In genomic region chr16:85729907-85730465, GRCh38 we compare ENCODE assay signal across 25 cellular contexts. TPM values are rescaled to one million over a fixed set of nuclear protein-coding genes. Genes with fewer than 3 reads are reported as not detected.
DNase-seq lines count a peak whose midpoint lies in the region; ATAC-seq, FAIRE-seq and TF ChIP-seq lines count a peak whose summit lies in the region.
"Had no signal": no experiment of that assay in that cellular context is flagged by ENCODE, and none has a peak within 500 bp of the region (broad histone marks: within the 10 kb centered on the region; RNA-seq: fewer than 3 reads in every experiment).

No MANE protein-coding gene starts in this region.

- no peaks in the 10 kb centered on the region for H3K27me3 Mint-ChIP-seq in stimulated activated memory B cell treated with anti-CD40 and anti-IgM and Interleukin-4, amounts not matched to agents 10 μg/mL and 1 μg/mL and 100 μg/mL, for 72 hours
- H3K27me3 Mint-ChIP-seq: CD8-positive, alpha-beta memory T cell had no signal

- CTCF ChIA-PET in H1 (lab: Charles Lee; ENCODE audit: partially characterized antibody): interaction anchor here (0.7 to 2.6 kb wide), 17 partner anchors 9 to 224 kb away, joined by 3 to 18 read pairs (median 4); no protein-coding TSS in a partner anchor

- H3K9me3 ChIP-seq in H1 (ENCODE audit: insufficient read depth in 2 of 2, low read depth in 1 of 2, low read length in 1 of 2) (no peaks in the 10 kb centered on the region), gastrocnemius medialis (no peaks in the 10 kb centered on the region)
- H3K9me3 ChIP-seq: esophagus muscularis mucosa, prostate gland, stomach, tibial artery had no signal

- no peak overlapping the region for H3K4me2 ChIP-seq in H1 (ENCODE audit: insufficient read depth in 1 of 2, low read depth in 2 of 2, low read length in 2 of 2)
- H3K4me2 ChIP-seq: hepatocyte had no signal

- H3K18ac ChIP-seq in H1 (ENCODE audit: extremely low read depth, low read length): no peak overlapping the region

- TF ChIP-seq CTCF in HL-60 (IDR thresholded peaks at IDR 0.05; ENCODE audit: insufficient read depth, low read length) (no peak), H1 (IDR thresholded peaks at IDR 0.05; ENCODE audit: control extremely low read depth in 1 of 3, insufficient read depth in 1 of 3, low read depth in 1 of 3, low read length in 3 of 3) (no peak), gastrocnemius medialis (IDR thresholded peaks at IDR 0.05 in 4 of 5, conservative IDR thresholded peaks at IDR 0.05 in 1 of 5) (no peak)

- peaks cover 3 to 14% (median 11%) of the 10 kb centered on the region in 4 experiments for H3K4me1 ChIP-seq in H1 (replicated peaks in 1 of 4; ENCODE audit: control insufficient read depth in 3 of 4, insufficient read depth in 4 of 4, low read length in 3 of 4)
- no peaks in the 10 kb centered on the region for H3K4me1 ChIP-seq in gastrocnemius medialis
- H3K4me1 ChIP-seq: esophagus muscularis mucosa, prostate gland, tibial artery had no signal

- H3K9ac ChIP-seq in H1 (replicated peaks in 1 of 4; ENCODE audit: extremely low read depth in 1 of 4, low read depth in 3 of 4, low read length in 3 of 4): no peak overlapping the region

- peak overlapping the region; percentile 74 for H3K27ac ChIP-seq in HL-60 (replicated peaks)
- H3K27ac ChIP-seq in H1 (ENCODE audit: low read depth, low read length): no peak overlapping the region
- H3K27ac ChIP-seq in gastrocnemius medialis: no peak overlapping the region
- H3K27ac ChIP-seq: esophagus muscularis mucosa, hepatocyte, prostate gland, stomach, tibial artery had no signal

- no peaks in the 10 kb centered on the region for H3K79me2 ChIP-seq in H1 (ENCODE audit: control insufficient read depth in 1 of 2, insufficient read depth in 2 of 2, low read length in 2 of 2)
- H3K79me2 ChIP-seq: hepatocyte had no signal

- POLR2A ChIA-PET in H1 (lab: Charles Lee; ENCODE audit: partially characterized antibody): interaction anchor here (1.4 to 1.8 kb wide), 2 partner anchors 13 to 14 kb away, joined by 3 to 8 read pairs; no protein-coding TSS in a partner anchor

- H4K91ac ChIP-seq in H1 (replicated peaks; ENCODE audit: insufficient read length, low read length): no peak overlapping the region

- H3K4me3 Mint-ChIP-seq in stimulated activated memory B cell treated with anti-CD40 and anti-IgM and Interleukin-4, amounts not matched to agents 10 μg/mL and 1 μg/mL and 100 μg/mL, for 72 hours: no peak overlapping the region
- H3K4me3 Mint-ChIP-seq: activated T-cell treated with anti-CD3 and anti-CD28 coated beads, Interleukin-2, amount 50 U/mL, for 4 hours; CD8-positive, alpha-beta memory T cell; endodermal cell had no signal

- no peak for FAIRE-seq in H1 (lab: Jason Lieb, UNC)
- FAIRE-seq: colon had no signal

- no peak for ATAC-seq in stimulated activated memory B cell treated with anti-CD40 and anti-IgM and Interleukin-4, amounts not matched to agents 10 μg/mL and 1 μg/mL and 100 μg/mL, for 72 hours
- no peak for ATAC-seq in gastrocnemius medialis
- ATAC-seq: activated T-cell treated with anti-CD3 and anti-CD28 coated beads, Interleukin-2, amount 50 U/mL, for 4 hours; left ventricle myocardium superior; Right ventricle myocardium inferior had no signal

- DNase-seq in HL-60 (ENCODE audit: low read depth in 1 of 2, low spot score in 1 of 2): peak; percentile 66 to 70
- peak; percentile 49 for DNase-seq in NOMO-1 treated with dmso at 0.1 percent for 144 hours (lab: John Stamatoyannopoulos, UW; ENCODE audit: unreplicated experiment)
- no peak for DNase-seq in H1 (ENCODE audit: low read depth in 1 of 2, low spot score in 2 of 2)
- no peak for DNase-seq in gastrocnemius medialis
- DNase-seq in NK-92 (lab: John Stamatoyannopoulos, UW; ENCODE audit: unreplicated experiment): no peak
- no peak for DNase-seq in T-helper 9 cell
- DNase-seq: activated CD4-positive, alpha-beta T cell treated with anti-CD3 and anti-CD28 coated beads for 48 hours; activated naive CD4-positive, alpha-beta T cell; activated T-cell treated with anti-CD3 and anti-CD28 coated beads, Interleukin-2, amount 50 U/mL, for 4 hours; CD8-positive, alpha-beta memory T cell; DMS153; endodermal cell; foreskin melanocyte; left ventricle myocardium superior; NCI-H2081; NCI-H226; stomach; tibial artery had no signal

- H3K4me1 Mint-ChIP-seq in stimulated activated memory B cell treated with anti-CD40 and anti-IgM and Interleukin-4, amounts not matched to agents 10 μg/mL and 1 μg/mL and 100 μg/mL, for 72 hours: peaks cover 28% of the 10 kb centered on the region

- no peak overlapping the region for H2BK20ac ChIP-seq in H1 (ENCODE audit: low read length)

- H2BK15ac ChIP-seq in H1 (ENCODE audit: low read length): peak overlapping the region; percentile 19; the same call in 1 of the 2 replicates

- peak overlapping the region; percentile 7 for H3K27ac Mint-ChIP-seq in stimulated activated memory B cell treated with anti-CD40 and anti-IgM and Interleukin-4, amounts not matched to agents 10 μg/mL and 1 μg/mL and 100 μg/mL, for 72 hours
- H3K27ac Mint-ChIP-seq: endodermal cell had no signal

- no peak overlapping the region for H4K5ac ChIP-seq in H1 (ENCODE audit: insufficient read length, low read depth, low read length)

- H3K27me3 ChIP-seq in HL-60 (ENCODE audit: insufficient read depth, poor library complexity, severe bottlenecking) (no peaks in the 10 kb centered on the region), H1 (replicated peaks in 1 of 4; ENCODE audit: control insufficient read depth in 3 of 4, extremely low read depth in 1 of 4, insufficient read depth in 3 of 4, low read length in 3 of 4) (no peaks in the 10 kb centered on the region; a peak in 2 of 7 replicates), gastrocnemius medialis (peaks cover 0 to 5% (median 3%) of the 10 kb centered on the region in 3 donors)
- H3K27me3 ChIP-seq: esophagus muscularis mucosa, hepatocyte, stomach had no signal

- 0 out of 2 replicates have a peak overlapping the region, but pooled peaks have one; percentile 39 for H2BK12ac ChIP-seq in H1 (ENCODE audit: low read depth, low read length)

- H2AK5ac ChIP-seq in H1 (ENCODE audit: low read depth, low read length): 0 out of 2 replicates have a peak overlapping the region, but pooled peaks have one; percentile 86

- no peak overlapping the region for H3K4ac ChIP-seq in H1 (replicated peaks; ENCODE audit: insufficient read length, low read depth, low read length)

- no peaks in the 10 kb centered on the region for H3K79me1 ChIP-seq in H1 (ENCODE audit: low read depth, low read length)

- no peak overlapping the region for H2BK120ac ChIP-seq in H1 (replicated peaks; ENCODE audit: low read depth, low read length)

- WGBS in H1 (ENCODE audit: extremely low coverage in 1 of 2, insufficient coverage in 1 of 2, insufficient read length in 1 of 2, insufficient replicate concordance in 2 of 2, low coverage in 1 of 2, low lambda C conversion rate in 2 of 2, missing lambda C conversion rate in 1 of 2), 2 experiments: 93% methylated on average over 15 of the region's 15 CpGs; no CpG with 5 or more reads in 1 of the 2 experiments

- TF ChIP-seq RAD21 in H1 (IDR thresholded peaks at IDR 0.05 in 1 of 2, conservative IDR thresholded peaks at IDR 0.05 in 1 of 2; ENCODE audit: low read depth in 2 of 2, low read length in 2 of 2): no peak

- in situ Hi-C loops in gastrocnemius medialis (cut with MboI; ENCODE audit: low sequenced_read_pairs in 4 of 4): no loop called here

- H2BK5ac ChIP-seq in H1 (ENCODE audit: low read depth, low read length): no peak overlapping the region; the same call in 1 of the 2 replicates

- intact Hi-C loops in gastrocnemius medialis (cut with DNase I; ENCODE audit: low total_unique reads): no loop called here

- no peak overlapping the region for H3K4me3 ChIP-seq in HL-60 (replicated peaks; ENCODE audit: insufficient read depth, low read length)
- no peak overlapping the region for H3K4me3 ChIP-seq in H1 (ENCODE audit: extremely low read depth in 1 of 4, insufficient read depth in 2 of 4, low read depth in 3 of 4, low read length in 4 of 4)
- H3K4me3 ChIP-seq in gastrocnemius medialis: no peak overlapping the region
- H3K4me3 ChIP-seq: esophagus muscularis mucosa, hepatocyte, prostate gland, stomach, tibial artery had no signal

- H3K23ac ChIP-seq in H1 (ENCODE audit: insufficient read length): no peak overlapping the region

- H3K23me2 ChIP-seq in H1 (ENCODE audit: low read depth, low read length): peaks cover 3% of the 10 kb centered on the region; the same call in 1 of the 2 replicates

- no peaks in the 10 kb centered on the region for H3K9me3 Mint-ChIP-seq in stimulated activated memory B cell treated with anti-CD40 and anti-IgM and Interleukin-4, amounts not matched to agents 10 μg/mL and 1 μg/mL and 100 μg/mL, for 72 hours
- H3K9me3 Mint-ChIP-seq: activated T-cell treated with anti-CD3 and anti-CD28 coated beads, Interleukin-2, amount 50 U/mL, for 4 hours; CD8-positive, alpha-beta memory T cell; endodermal cell had no signal

- no peak overlapping the region for H3K14ac ChIP-seq in H1 (ENCODE audit: insufficient read length)

- no peaks in the 10 kb centered on the region for H3K36me3 ChIP-seq in H1 (ENCODE audit: control insufficient read depth in 2 of 4, insufficient read depth in 4 of 4, low read length in 3 of 4)
- H3K36me3 ChIP-seq in gastrocnemius medialis: no peaks in the 10 kb centered on the region
- H3K36me3 ChIP-seq: esophagus muscularis mucosa, prostate gland, stomach, tibial artery had no signal

- no peak overlapping the region for H2AFZ ChIP-seq in H1 (ENCODE audit: low read length)
- H2AFZ ChIP-seq: hepatocyte had no signal

- H4K20me1 ChIP-seq in H1 (replicated peaks in 1 of 2; ENCODE audit: control insufficient read depth in 1 of 2, insufficient read depth in 2 of 2, low read length in 2 of 2): peaks cover 2 to 10% of the 10 kb centered on the region in 2 experiments

- H4K8ac ChIP-seq in H1 (ENCODE audit: extremely low read depth, insufficient read depth, low read length): peak overlapping the region; percentile 41

- peaks cover 15% of the 10 kb centered on the region for H3K36me3 Mint-ChIP-seq in stimulated activated memory B cell treated with anti-CD40 and anti-IgM and Interleukin-4, amounts not matched to agents 10 μg/mL and 1 μg/mL and 100 μg/mL, for 72 hours

- TF ChIP-seq POLR2A in H1 (IDR thresholded peaks at IDR 0.05; ENCODE audit: control extremely low read depth in 1 of 2, low read depth in 2 of 2, low read length in 2 of 2) (no peak), gastrocnemius medialis (IDR thresholded peaks at IDR 0.05) (no peak)

- no peak overlapping the region for H3K56ac ChIP-seq in H1 (replicated peaks; ENCODE audit: insufficient read length, low read depth, low read length)

- no peak for TF ChIP-seq EP300 in H1 (IDR thresholded peaks at IDR 0.05; ENCODE audit: borderline replicate concordance in 1 of 2, low read depth in 2 of 2, low read length in 2 of 2)

RNA-seq across cellular contexts. Expression of gene C16orf74, which starts 20.9 kb away (rescaled TPM):
- total RNA-seq in H1 (2021; fragmentation: NEBNext Ultra II Directional; extraction: Animal tissue kit (Norgen Biotek cat#: 25700)): 6.1 and 7.3 TPM in 2 replicates
- 9.3 and 13.4 TPM in 2 replicates for polyA plus RNA-seq in H1 (2011; rRNA removed)
- 9.3 TPM for polyA plus RNA-seq in H1 (2011; cell fraction: cytosol; rRNA removed)
- 9.9 TPM for polyA plus RNA-seq in H1 (2011; cell fraction: nucleus; rRNA removed)
- polyA plus RNA-seq in H1 (2012, experiment 1 of 2): 4.3 to 8.8 TPM (median 7.6 TPM) in 4 replicates
- polyA plus RNA-seq in H1 (2012, experiment 2 of 2): 7.0 TPM
- polyA plus RNA-seq in H1 (2013, experiment 1 of 2): 9.0 TPM
- 8.4 TPM for polyA plus RNA-seq in H1 (2013, experiment 2 of 2)
- 0.44 and 0.85 TPM in 2 replicates for polyA minus RNA-seq in H1 (2011; rRNA and poly(A)+ RNA removed)
- polyA minus RNA-seq in H1 (2011; cell fraction: cytosol; rRNA and poly(A)+ RNA removed): 2.2 TPM
- polyA minus RNA-seq in H1 (2011; cell fraction: nucleus; rRNA and poly(A)+ RNA removed): 1.1 TPM
- 1 to 10 TPM in 1 of 4 donors, not detected in 3; 1.3 TPM for total RNA-seq in gastrocnemius medialis
- polyA plus RNA-seq: neural cell had no signal

RNA-seq across cellular contexts. Expression of gene GINS2, which starts 41.2 kb away (rescaled TPM):
- 51.4 and 59.1 TPM in 2 replicates for total RNA-seq in H1 (2021; fragmentation: NEBNext Ultra II Directional; extraction: Animal tissue kit (Norgen Biotek cat#: 25700))
- 22.5 and 29.4 TPM in 2 replicates for polyA plus RNA-seq in H1 (2011; rRNA removed)
- 31.5 TPM for polyA plus RNA-seq in H1 (2011; cell fraction: cytosol; rRNA removed)
- 18.3 TPM for polyA plus RNA-seq in H1 (2011; cell fraction: nucleus; rRNA removed)
- 34.6 to 46.9 TPM (median 38.3 TPM) in 4 replicates for polyA plus RNA-seq in H1 (2012, experiment 1 of 2)
- polyA plus RNA-seq in H1 (2012, experiment 2 of 2): 17.0 TPM
- 28.2 TPM for polyA plus RNA-seq in H1 (2013, experiment 1 of 2)
- 28.2 TPM for polyA plus RNA-seq in H1 (2013, experiment 2 of 2)
- polyA minus RNA-seq in H1 (2011; rRNA and poly(A)+ RNA removed): 24.8 and 29.1 TPM in 2 replicates
- 14.1 TPM for polyA minus RNA-seq in H1 (2011; cell fraction: cytosol; rRNA and poly(A)+ RNA removed)
- 18.6 TPM for polyA minus RNA-seq in H1 (2011; cell fraction: nucleus; rRNA and poly(A)+ RNA removed)
- 1 to 10 TPM in 2 of 4 donors, under 1 TPM in 1, not detected in 1; 0.33 to 1.6 (median 1.6) TPM for total RNA-seq in gastrocnemius medialis

Comparison
In these comparisons a context has a peak if more than half of its experiments do, and no peak if none do; other contexts are left out.
1. DNase-seq: peak in HL-60 (2 of 2) and NOMO-1 treated with dmso at 0.1 percent for 144 hours (single experiment); none in H1 (0 of 2), gastrocnemius medialis (0 of 2), NK-92 (single experiment) and T-helper 9 cell (single experiment).
2. RNA of gene GINS2, which starts 41.2 kb away (total RNA-seq): 51.4 to 59.1 TPM in H1; 0.33 to 1.6 TPM in gastrocnemius medialis; every median in the first group is over 10 times any median in the second.